Comparison of ENCODE assay signal across 8 cellular contexts in the genomic region with DNA sequence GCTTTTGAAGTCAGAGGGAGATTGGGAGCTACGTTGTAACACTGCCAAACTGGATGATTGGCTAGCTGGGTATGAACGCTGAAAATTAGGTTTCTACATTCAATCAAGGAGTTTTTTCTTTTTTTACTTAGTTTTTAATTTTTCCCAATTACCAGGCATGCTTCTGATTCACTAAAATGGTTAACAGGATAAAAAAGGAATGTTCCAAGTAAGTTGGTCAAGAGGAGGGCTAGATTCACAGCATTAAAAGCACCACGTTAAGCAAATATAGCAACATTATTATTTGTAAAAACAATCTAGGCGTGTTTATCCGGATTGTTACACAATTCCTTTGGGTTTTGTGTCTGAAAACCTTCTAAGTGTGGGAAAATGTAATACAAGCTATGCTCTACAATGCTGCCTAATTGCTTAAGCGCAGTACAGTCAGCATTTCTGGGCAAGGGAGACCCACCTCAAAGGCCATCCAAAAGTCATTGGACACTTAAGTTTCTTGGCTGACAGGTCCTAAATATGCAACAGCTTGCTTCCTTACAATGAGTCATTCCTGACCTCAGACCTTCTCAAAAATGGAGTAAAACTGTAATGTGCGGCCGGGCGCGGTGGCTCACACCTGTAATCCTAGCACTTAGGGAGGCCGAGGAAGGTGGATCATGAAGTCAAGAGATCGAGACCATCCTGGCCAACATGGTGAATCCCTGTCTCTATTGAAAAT. TPM values are rescaled to one million over a fixed set of nuclear protein-coding genes. Genes with fewer than 3 reads are reported as not detected.
A peak's percentile ranks its signal among the peaks of the same experiment; 100 is the strongest.
DNase-seq lines count a peak whose midpoint lies in the region; ATAC-seq and TF ChIP-seq lines count a peak whose summit lies in the region.

No MANE protein-coding gene starts in this region.

- H3F3A ChIP-seq in SU-DHL-6 (ENCODE audit: insufficient read depth): peaks cover 60% of the 10 kb centered on the region

- peaks cover 11% of the 10 kb centered on the region for H4K20me1 ChIP-seq in SU-DHL-6 (ENCODE audit: low read depth, low read length)

- H3K36me3 ChIP-seq in SU-DHL-6 (ENCODE audit: low read length) (peaks cover 38% of the 10 kb centered on the region), mucosa of stomach (ENCODE audit: control insufficient read depth, insufficient read depth, low read length) (peaks cover 5% of the 10 kb centered on the region)

- H2AFZ ChIP-seq in SU-DHL-6 (ENCODE audit: low read depth, low read length, severe bottlenecking): no peak overlapping the region

- H3K4me3 ChIP-seq in SU-DHL-6 (ENCODE audit: insufficient read depth, low read length, poor library complexity, severe bottlenecking) (peak overlapping the region; percentile 62), dorsolateral prefrontal cortex (peak overlapping the region; percentile 58 to 100 (median 95)), mucosa of stomach (ENCODE audit: low read length) (peak overlapping the region; percentile 92)

- H3K4me1 ChIP-seq in mucosa of stomach (ENCODE audit: control insufficient read depth, insufficient read depth, low read length): peaks cover 24% of the 10 kb centered on the region

- H3K9me3 ChIP-seq in SU-DHL-6 (ENCODE audit: insufficient read depth, low read length) (no peaks in the 10 kb centered on the region), mucosa of stomach (ENCODE audit: control insufficient read depth, low read length) (no peaks in the 10 kb centered on the region)

- H3K9ac ChIP-seq in SU-DHL-6 (ENCODE audit: low read length) (peak overlapping the region; percentile 93), mucosa of stomach (ENCODE audit: low read length) (peak overlapping the region; percentile 96)

- H3K4me2 ChIP-seq in SU-DHL-6 (ENCODE audit: low read depth, low read length, poor library complexity, severe bottlenecking): peak overlapping the region; percentile 96

- no peak for TF ChIP-seq CTCF in SU-DHL-6 (IDR thresholded peaks at IDR 0.05; ENCODE audit: insufficient read depth, low read length, poor library complexity, severe bottlenecking)
- TF ChIP-seq CTCF in dorsolateral prefrontal cortex (IDR thresholded peaks at IDR 0.05 in 54 of 56, conservative IDR thresholded peaks at IDR 0.05 in 2 of 56; ENCODE audit: low read depth in 1 of 56, partially characterized antibody in 56 of 56): no peak

- intact Hi-C loops in dorsolateral prefrontal cortex (cut with DNase I): loop anchor here in 1 of 2 donors (2.0 to 10.0 kb wide), 3 partner anchors 67 to 255 kb away; a partner anchor contains a TSS

- H3K27ac ChIP-seq in SU-DHL-6 (ENCODE audit: low read depth, low read length) (peak overlapping the region; percentile 91), dorsolateral prefrontal cortex (peak overlapping the region in 22 of 59 donors; percentile 0 to 95 (median 87))

- H3K27me3 ChIP-seq in SU-DHL-6 (ENCODE audit: low read length) (no peaks in the 10 kb centered on the region), dorsolateral prefrontal cortex (no peaks in the 10 kb centered on the region), mucosa of stomach (ENCODE audit: control insufficient read depth, insufficient read depth, low read length) (no peaks in the 10 kb centered on the region)

- DNase-seq in HCEC 1CT (peak; percentile 81), dorsolateral prefrontal cortex (peak in 1 of 10 donors; percentile 16)

- peaks cover 33% of the 10 kb centered on the region for H3K79me2 ChIP-seq in SU-DHL-6 (ENCODE audit: insufficient read depth, low read length)

- ATAC-seq in HG03135 (IDR thresholded peaks at IDR 0.05; ENCODE audit: unreplicated experiment): no peak
- ATAC-seq in GM19395 (IDR thresholded peaks at IDR 0.05; ENCODE audit: unreplicated experiment): no peak
- no peak for ATAC-seq in HG02798 (IDR thresholded peaks at IDR 0.05; ENCODE audit: poor library complexity, unreplicated experiment)
- no peak for ATAC-seq in GM19351 (IDR thresholded peaks at IDR 0.05; ENCODE audit: unreplicated experiment)

- no peaks in the 10 kb centered on the region for H3K9me2 ChIP-seq in SU-DHL-6 (replicated peaks; ENCODE audit: insufficient read depth, low read length)

RNA-seq across cellular contexts. Expression of a gene that starts 1.2 kb away (rescaled TPM):
- total RNA-seq in dorsolateral prefrontal cortex: 100 to 1,000 TPM; 199 to 446 (median 270) TPM

RNA-seq across cellular contexts. Expression of a gene that starts 5.2 kb away (rescaled TPM):
- total RNA-seq in dorsolateral prefrontal cortex: 100 to 1,000 TPM in 2 of 120 experiments, 10 to 100 TPM in 118; 44.5 to 107 (median 69.9) TPM
